In the genomic region with DNA sequence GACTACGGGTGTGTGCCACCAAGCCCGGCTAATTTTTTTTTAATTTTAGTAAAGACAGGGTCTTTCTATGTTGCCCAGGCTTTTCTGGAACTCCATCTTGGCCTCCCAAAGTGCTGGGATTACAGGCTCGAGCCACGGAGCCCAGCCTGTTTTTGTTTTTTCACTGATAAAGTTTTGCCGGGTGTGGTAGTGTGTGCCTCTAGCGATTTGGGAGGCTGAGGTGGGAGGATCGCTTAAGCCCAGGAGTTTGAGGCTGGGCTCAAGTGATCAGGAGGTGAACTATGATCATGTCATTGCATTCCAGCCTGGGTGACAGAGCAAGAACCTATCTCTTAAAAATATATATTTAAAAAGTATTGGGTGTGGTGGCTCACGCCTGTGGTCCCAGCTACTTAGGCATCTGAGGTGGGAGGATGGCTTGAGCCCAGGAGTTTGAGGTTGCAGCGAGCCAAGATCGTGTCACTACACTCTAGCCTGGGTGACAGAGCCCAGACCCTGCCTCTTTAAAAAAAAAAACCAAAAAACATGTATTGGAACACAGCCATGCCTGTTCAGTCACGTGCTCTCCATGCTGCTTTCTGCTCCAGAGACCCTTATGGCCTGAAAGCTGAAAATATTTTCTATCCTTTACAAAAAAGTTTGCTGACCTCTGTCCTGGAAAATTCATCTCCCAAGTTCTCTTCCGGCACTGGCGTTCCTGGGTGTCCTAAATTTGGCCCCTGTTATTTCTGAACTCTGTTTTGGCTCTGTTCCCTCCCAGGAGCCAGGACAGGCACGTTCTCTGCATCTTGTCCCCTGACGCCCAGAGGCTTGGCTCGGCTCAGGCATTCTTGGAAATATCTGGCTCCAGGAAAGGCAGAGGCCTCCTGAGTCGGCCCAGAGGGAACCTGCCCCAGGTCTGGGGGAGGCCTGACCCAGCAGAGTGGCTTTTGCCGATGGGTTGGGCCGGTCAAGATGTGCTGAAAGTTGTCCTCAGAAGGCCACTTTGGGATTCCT, we compare ENCODE assay signal across 1 cellular context.
TF ChIP-seq lines count a peak whose summit lies in the region.

No MANE protein-coding gene starts in this region.

TF ChIP-seq in SK-N-SH, 30 proteins besides CTCF, POLR2A, EP300 and RAD21 (continued from another document):
- TF ChIP-seq MEF2A (IDR thresholded peaks at IDR 0.05; ENCODE audit: borderline replicate concordance, low read depth) (no peak), CHD2 (IDR thresholded peaks at IDR 0.05; ENCODE audit: low read length, partially characterized antibody) (no peak), RCOR1 (IDR thresholded peaks at IDR 0.05; ENCODE audit: low read length) (no peak), FOXJ3 (CRISPR knock-in tag; IDR thresholded peaks at IDR 0.05) (0 out of 2 replicates have a peak, but pooled peaks have one; percentile 43)
- TF ChIP-seq, protein P1, sequence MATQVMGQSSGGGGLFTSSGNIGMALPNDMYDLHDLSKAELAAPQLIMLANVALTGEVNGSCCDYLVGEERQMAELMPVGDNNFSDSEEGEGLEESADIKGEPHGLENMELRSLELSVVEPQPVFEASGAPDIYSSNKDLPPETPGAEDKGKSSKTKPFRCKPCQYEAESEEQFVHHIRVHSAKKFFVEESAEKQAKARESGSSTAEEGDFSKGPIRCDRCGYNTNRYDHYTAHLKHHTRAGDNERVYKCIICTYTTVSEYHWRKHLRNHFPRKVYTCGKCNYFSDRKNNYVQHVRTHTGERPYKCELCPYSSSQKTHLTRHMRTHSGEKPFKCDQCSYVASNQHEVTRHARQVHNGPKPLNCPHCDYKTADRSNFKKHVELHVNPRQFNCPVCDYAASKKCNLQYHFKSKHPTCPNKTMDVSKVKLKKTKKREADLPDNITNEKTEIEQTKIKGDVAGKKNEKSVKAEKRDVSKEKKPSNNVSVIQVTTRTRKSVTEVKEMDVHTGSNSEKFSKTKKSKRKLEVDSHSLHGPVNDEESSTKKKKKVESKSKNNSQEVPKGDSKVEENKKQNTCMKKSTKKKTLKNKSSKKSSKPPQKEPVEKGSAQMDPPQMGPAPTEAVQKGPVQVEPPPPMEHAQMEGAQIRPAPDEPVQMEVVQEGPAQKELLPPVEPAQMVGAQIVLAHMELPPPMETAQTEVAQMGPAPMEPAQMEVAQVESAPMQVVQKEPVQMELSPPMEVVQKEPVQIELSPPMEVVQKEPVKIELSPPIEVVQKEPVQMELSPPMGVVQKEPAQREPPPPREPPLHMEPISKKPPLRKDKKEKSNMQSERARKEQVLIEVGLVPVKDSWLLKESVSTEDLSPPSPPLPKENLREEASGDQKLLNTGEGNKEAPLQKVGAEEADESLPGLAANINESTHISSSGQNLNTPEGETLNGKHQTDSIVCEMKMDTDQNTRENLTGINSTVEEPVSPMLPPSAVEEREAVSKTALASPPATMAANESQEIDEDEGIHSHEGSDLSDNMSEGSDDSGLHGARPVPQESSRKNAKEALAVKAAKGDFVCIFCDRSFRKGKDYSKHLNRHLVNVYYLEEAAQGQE (IDR thresholded peaks at IDR 0.05; ENCODE audit: low read depth, low read length): no peak
- TF ChIP-seq, protein P2, sequence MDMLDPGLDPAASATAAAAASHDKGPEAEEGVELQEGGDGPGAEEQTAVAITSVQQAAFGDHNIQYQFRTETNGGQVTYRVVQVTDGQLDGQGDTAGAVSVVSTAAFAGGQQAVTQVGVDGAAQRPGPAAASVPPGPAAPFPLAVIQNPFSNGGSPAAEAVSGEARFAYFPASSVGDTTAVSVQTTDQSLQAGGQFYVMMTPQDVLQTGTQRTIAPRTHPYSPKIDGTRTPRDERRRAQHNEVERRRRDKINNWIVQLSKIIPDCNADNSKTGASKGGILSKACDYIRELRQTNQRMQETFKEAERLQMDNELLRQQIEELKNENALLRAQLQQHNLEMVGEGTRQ (IDR thresholded peaks at IDR 0.05; ENCODE audit: borderline replicate concordance, low read depth, low read length): peak; percentile 42; the same call in 1 of the 2 replicates
